ENCODE assay signal across 8 cellular contexts in genomic region chr19:46634656-46635218, GRCh38. TPM values are rescaled to one million over a fixed set of nuclear protein-coding genes. Genes with fewer than 3 reads are reported as not detected.
DNase-seq lines count a peak whose midpoint lies in the region; ATAC-seq, FAIRE-seq and TF ChIP-seq lines count a peak whose summit lies in the region.

No MANE protein-coding gene starts in this region.

- peak overlapping the region; percentile 19 for H3K4me3 Mint-ChIP-seq in activated naive CD4-positive, alpha-beta T cell treated with anti-CD3 and anti-CD28 coated beads, Interleukin-2, amount 50 U/mL, for 24 hours

- H3K9ac ChIP-seq in HUES64 (ENCODE audit: low read depth, low read length) (no peak overlapping the region), keratinocyte (ENCODE audit: control insufficient read depth, extremely low read depth, insufficient read depth, low read length) (no peak overlapping the region)

- ATAC-seq in esophagus mucosa = no peak
- ATAC-seq in HG03025 (IDR thresholded peaks at IDR 0.05; ENCODE audit: low FRiP score, unreplicated experiment) = no peak

- H3K27ac ChIP-seq in HUES64 (ENCODE audit: low read depth, low read length) (no peak overlapping the region), keratinocyte (ENCODE audit: control insufficient read depth, insufficient read depth, low read length) (no peak overlapping the region)

- peaks cover 15% of the 10 kb centered on the region for H3K4me1 ChIP-seq in HUES64 (ENCODE audit: insufficient read depth, low read length)
- H3K4me1 ChIP-seq in keratinocyte (ENCODE audit: control insufficient read depth, extremely low read depth, insufficient read depth, low read length) = peaks cover 33% of the 10 kb centered on the region

- no peaks in the 10 kb centered on the region for H3K36me3 Mint-ChIP-seq in activated naive CD4-positive, alpha-beta T cell treated with anti-CD3 and anti-CD28 coated beads, Interleukin-2, amount 50 U/mL, for 24 hours

- CTCF ChIA-PET in BJ (lab: Yijun Ruan, JAX) = interaction anchor here (3.5 kb wide), 1 partner anchor 28 kb away, joined by 30 read pairs; the partner anchor contains the start of gene DACT3

- POLR2A ChIA-PET in BJ (lab: Charles Lee) = no interaction called here

- H3K36me3 ChIP-seq in BJ (ENCODE audit: control insufficient read depth, insufficient read depth, low read length) (no peaks in the 10 kb centered on the region), HUES64 (ENCODE audit: insufficient read depth, low read length) (no peaks in the 10 kb centered on the region), keratinocyte (ENCODE audit: control insufficient read depth in 2 of 2, extremely low read depth in 1 of 2, insufficient read depth in 2 of 2, low read length in 2 of 2) (no peaks in the 10 kb centered on the region)

- H3K9me3 Mint-ChIP-seq in activated naive CD4-positive, alpha-beta T cell treated with anti-CD3 and anti-CD28 coated beads, Interleukin-2, amount 50 U/mL, for 24 hours = no peaks in the 10 kb centered on the region

- H4K20me1 ChIP-seq in keratinocyte (ENCODE audit: control insufficient read depth, extremely low read depth, insufficient read depth, low read length) = no peaks in the 10 kb centered on the region

- H3K27me3 ChIP-seq in BJ (ENCODE audit: control insufficient read depth, insufficient read depth, low read length) = no peaks in the 10 kb centered on the region
- H3K27me3 ChIP-seq in HUES64 (ENCODE audit: insufficient read depth, low read length) = peaks cover 63% of the 10 kb centered on the region
- H3K27me3 ChIP-seq in keratinocyte (ENCODE audit: control insufficient read depth, extremely low read depth, insufficient read depth, low read length) = peaks cover 57% of the 10 kb centered on the region

- 3% methylated on average over 23 of the region's 23 CpGs for WGBS in HUES64

- TF ChIP-seq CTCF in BJ (IDR thresholded peaks at IDR 0.05; ENCODE audit: insufficient read depth, low read depth, low read length) (no peak), keratinocyte (optimal IDR thresholded peaks at IDR 0.05 in 1 of 3, IDR thresholded peaks at IDR 0.05 in 1 of 3, conservative IDR thresholded peaks at IDR 0.05 in 1 of 3; ENCODE audit: extremely low read depth in 1 of 3, insufficient read depth in 2 of 3, low read length in 3 of 3) (no peak)

- H3K9me3 ChIP-seq in HUES64 (ENCODE audit: insufficient read depth, low read depth, low read length) (no peaks in the 10 kb centered on the region), keratinocyte (ENCODE audit: control insufficient read depth, low read depth, low read length) (no peaks in the 10 kb centered on the region)

- peak overlapping the region; percentile 54 for H3K4me2 ChIP-seq in keratinocyte (ENCODE audit: control insufficient read depth, extremely low read depth, insufficient read depth, low read depth, low read length)

- DNase-seq in BJ (ENCODE audit: low read depth) = no peak
- DNase-seq in keratinocyte (ENCODE audit: low read depth, low spot score) = no peak
- DNase-seq in NCI-H510A (lab: John Stamatoyannopoulos, UW) = no peak
- no peak for DNase-seq in NCI-H446 (lab: John Stamatoyannopoulos, UW)

- H3K9me1 ChIP-seq in keratinocyte (ENCODE audit: control insufficient read depth, extremely low read depth, insufficient read depth, low read length) = no peaks in the 10 kb centered on the region

- no peaks in the 10 kb centered on the region for H3K79me2 ChIP-seq in keratinocyte (ENCODE audit: control insufficient read depth, insufficient read depth, low read length)

- peaks cover 14% of the 10 kb centered on the region for H3K4me1 Mint-ChIP-seq in activated naive CD4-positive, alpha-beta T cell treated with anti-CD3 and anti-CD28 coated beads, Interleukin-2, amount 50 U/mL, for 24 hours

- H2AFZ ChIP-seq in keratinocyte (ENCODE audit: control insufficient read depth, low read length) = peak overlapping the region; percentile 37

- FAIRE-seq in keratinocyte (lab: Jason Lieb, UNC) = no peak

- H3K27me3 Mint-ChIP-seq in activated naive CD4-positive, alpha-beta T cell treated with anti-CD3 and anti-CD28 coated beads, Interleukin-2, amount 50 U/mL, for 24 hours = no peaks in the 10 kb centered on the region

- dilution Hi-C loops in keratinocyte (cut with MboI; ENCODE audit: extremely low pct_ligation_motif_present, low sequenced_read_pairs) = no loop called here

- peak overlapping the region; percentile 36 for H3K4me3 ChIP-seq in BJ (ENCODE audit: low read depth, low read length)
- peak overlapping the region; percentile 60 for H3K4me3 ChIP-seq in HUES64 (ENCODE audit: low read length)
- H3K4me3 ChIP-seq in keratinocyte (ENCODE audit: control insufficient read depth in 2 of 3, extremely low read depth in 1 of 3, insufficient read depth in 2 of 3, low read depth in 1 of 3, low read length in 3 of 3) = peak overlapping the region in 2 of 3 experiments; percentile 18 to 46

- no peak overlapping the region for H3K27ac Mint-ChIP-seq in activated naive CD4-positive, alpha-beta T cell treated with anti-CD3 and anti-CD28 coated beads, Interleukin-2, amount 50 U/mL, for 24 hours

RNA-seq across cellular contexts. Expression of gene GNG8, which starts 1.3 kb away (rescaled TPM):
- polyA plus RNA-seq in BJ (2011; rRNA removed) = not detected in 2 replicates
- polyA minus RNA-seq in BJ (2011; rRNA and poly(A)+ RNA removed) = not detected in 2 replicates
- not detected for polyA plus RNA-seq in HUES64 (2013, experiment 1 of 2)
- polyA plus RNA-seq in HUES64 (2013, experiment 2 of 2) = not detected
- polyA plus RNA-seq in keratinocyte = not detected in 3 replicates
- polyA plus RNA-seq in keratinocyte (2011; ENCODE audit: low read depth) = not detected
- not detected in 2 replicates for polyA plus RNA-seq in keratinocyte (2011; cell fraction: cytosol; rRNA removed)
- not detected in 2 replicates for polyA plus RNA-seq in keratinocyte (2011; cell fraction: nucleus; rRNA removed)
- polyA plus RNA-seq in keratinocyte (2012; ENCODE audit: low replicate concordance) = not detected in 2 replicates
- polyA minus RNA-seq in keratinocyte = not detected in 3 replicates
- polyA minus RNA-seq in keratinocyte (2011; cell fraction: cytosol; rRNA and poly(A)+ RNA removed) = not detected
- not detected in 2 replicates for polyA minus RNA-seq in keratinocyte (2011; cell fraction: nucleus; rRNA and poly(A)+ RNA removed)
- not detected for total RNA-seq in esophagus mucosa

RNA-seq across cellular contexts. Expression of gene PTGIR, which starts 9.8 kb away (rescaled TPM):
- polyA plus RNA-seq in BJ (2011; rRNA removed) (16.9 and 27.8 TPM in 2 replicates), keratinocyte (0.08 TPM in 1 of 3 replicates, not detected in the others)
- polyA minus RNA-seq in BJ (2011; rRNA and poly(A)+ RNA removed) = 9.5 and 13.1 TPM in 2 replicates
- not detected for polyA plus RNA-seq in HUES64 (2013, experiment 1 of 2)
- polyA plus RNA-seq in HUES64 (2013, experiment 2 of 2) = not detected
- polyA plus RNA-seq in keratinocyte (2011; ENCODE audit: low read depth) = not detected
- polyA plus RNA-seq in keratinocyte (2011; cell fraction: cytosol; rRNA removed) = not detected in 2 replicates
- not detected in 2 replicates for polyA plus RNA-seq in keratinocyte (2011; cell fraction: nucleus; rRNA removed)
- not detected in 2 replicates for polyA plus RNA-seq in keratinocyte (2012; ENCODE audit: low replicate concordance)
- polyA minus RNA-seq in keratinocyte = not detected in 3 replicates
- polyA minus RNA-seq in keratinocyte (2011; cell fraction: cytosol; rRNA and poly(A)+ RNA removed) = not detected
- not detected in 2 replicates for polyA minus RNA-seq in keratinocyte (2011; cell fraction: nucleus; rRNA and poly(A)+ RNA removed)
- 0.12 TPM for total RNA-seq in esophagus mucosa

RNA-seq across cellular contexts. Expression of gene DACT3, which starts 26.2 kb away (rescaled TPM):
- polyA plus RNA-seq in BJ (2011; rRNA removed) = 6.2 and 7.1 TPM in 2 replicates
- 4.1 and 5.5 TPM in 2 replicates for polyA minus RNA-seq in BJ (2011; rRNA and poly(A)+ RNA removed)
- 1.6 TPM for polyA plus RNA-seq in HUES64 (2013, experiment 1 of 2)
- 3.2 TPM for polyA plus RNA-seq in HUES64 (2013, experiment 2 of 2)
- 0.03 to 0.14 TPM (median 0.04 TPM) in 3 replicates for polyA plus RNA-seq in keratinocyte
- not detected for polyA plus RNA-seq in keratinocyte (2011; ENCODE audit: low read depth)
- polyA plus RNA-seq in keratinocyte (2011; cell fraction: cytosol; rRNA removed) = 0.09 and 0.11 TPM in 2 replicates
- polyA plus RNA-seq in keratinocyte (2011; cell fraction: nucleus; rRNA removed) = 0.11 and 0.28 TPM in 2 replicates
- 0.06 and 0.11 TPM in 2 replicates for polyA plus RNA-seq in keratinocyte (2012; ENCODE audit: low replicate concordance)
- 0.06 TPM in 1 of 3 replicates, not detected in the others for polyA minus RNA-seq in keratinocyte
- polyA minus RNA-seq in keratinocyte (2011; cell fraction: cytosol; rRNA and poly(A)+ RNA removed) = not detected
- polyA minus RNA-seq in keratinocyte (2011; cell fraction: nucleus; rRNA and poly(A)+ RNA removed) = not detected in 2 replicates
- 0.32 TPM for total RNA-seq in esophagus mucosa

RNA-seq across cellular contexts. Expression of gene CALM3, which starts 33.6 kb away (rescaled TPM):
- 516 and 517 TPM in 2 replicates for polyA plus RNA-seq in BJ (2011; rRNA removed)
- 100 and 115 TPM in 2 replicates for polyA minus RNA-seq in BJ (2011; rRNA and poly(A)+ RNA removed)
- 216 TPM for polyA plus RNA-seq in HUES64 (2013, experiment 1 of 2)
- 254 TPM for polyA plus RNA-seq in HUES64 (2013, experiment 2 of 2)
- 245 to 556 TPM (median 411 TPM) in 3 replicates for polyA plus RNA-seq in keratinocyte
- 89.9 TPM for polyA plus RNA-seq in keratinocyte (2011; ENCODE audit: low read depth)
- polyA plus RNA-seq in keratinocyte (2011; cell fraction: cytosol; rRNA removed) = 302 and 508 TPM in 2 replicates
- 219 and 253 TPM in 2 replicates for polyA plus RNA-seq in keratinocyte (2011; cell fraction: nucleus; rRNA removed)
- polyA plus RNA-seq in keratinocyte (2012; ENCODE audit: low replicate concordance) = 83.5 and 391 TPM in 2 replicates
- polyA minus RNA-seq in keratinocyte = 162 to 240 TPM (median 238 TPM) in 3 replicates
- 171 TPM for polyA minus RNA-seq in keratinocyte (2011; cell fraction: cytosol; rRNA and poly(A)+ RNA removed)
- polyA minus RNA-seq in keratinocyte (2011; cell fraction: nucleus; rRNA and poly(A)+ RNA removed) = 34.4 and 50.8 TPM in 2 replicates
- 109 TPM for total RNA-seq in esophagus mucosa

Comparison
In these comparisons a context has a peak if more than half of its experiments do, and no peak if none do; other contexts are left out.
1. RNA of gene PTGIR, which starts 9.8 kb away (polyA plus RNA-seq): 16.9 to 27.8 TPM in BJ; 0.08 TPM in keratinocyte; every median in the first group is over 10 times any median in the second.
2. Peak in every context shown above with its lines, with median percentiles within 50 percentile points of each other: H3K4me3 ChIP-seq.